ENCODE assay signal across 1 cellular context in the genomic region with DNA sequence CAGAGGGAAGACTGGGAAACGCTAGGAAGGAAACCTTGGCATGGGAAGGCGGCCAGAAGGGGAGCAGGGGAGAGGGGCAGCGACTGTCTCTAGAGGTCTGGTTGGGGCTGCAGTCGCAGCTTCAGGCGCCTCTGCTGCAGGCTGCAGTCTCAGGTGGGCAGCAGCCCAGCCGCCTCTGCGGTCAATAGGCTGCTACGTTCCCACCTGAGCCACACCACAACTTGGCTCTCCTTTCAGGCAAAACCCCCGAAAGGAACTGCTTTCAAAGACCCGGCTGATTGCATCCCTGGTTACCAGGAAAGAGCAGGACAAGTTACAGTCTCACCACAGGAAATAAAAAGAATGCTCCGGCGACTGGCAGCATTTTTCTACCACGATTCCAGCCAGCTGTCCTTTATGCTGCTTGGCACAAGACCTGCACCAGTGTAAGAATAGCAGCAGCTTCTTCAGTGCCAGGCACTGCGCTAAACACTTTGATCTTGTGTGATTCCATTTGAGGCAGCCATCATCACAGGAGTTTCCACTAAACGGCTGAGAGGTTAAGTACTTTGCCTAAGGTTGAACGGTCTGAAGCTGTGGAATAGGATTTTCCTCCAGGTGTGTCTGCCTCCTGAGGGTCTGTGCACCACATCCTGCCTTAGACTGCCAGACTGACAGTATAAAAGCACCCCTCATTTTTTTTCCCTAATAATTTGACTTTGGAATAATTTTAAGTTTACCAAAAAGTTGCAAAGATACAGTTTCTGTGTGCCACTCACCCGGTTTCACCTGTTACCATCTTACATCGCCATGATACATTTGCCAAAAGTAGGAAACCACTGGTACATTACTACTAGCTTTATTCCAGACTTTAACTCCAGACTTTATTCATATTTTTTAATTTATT.
TF ChIP-seq lines count a peak whose summit lies in the region.

No MANE protein-coding gene starts in this region.

TF ChIP-seq in H1, 55 proteins besides CTCF, POLR2A, EP300 and RAD21:
- TF ChIP-seq, protein P1, sequence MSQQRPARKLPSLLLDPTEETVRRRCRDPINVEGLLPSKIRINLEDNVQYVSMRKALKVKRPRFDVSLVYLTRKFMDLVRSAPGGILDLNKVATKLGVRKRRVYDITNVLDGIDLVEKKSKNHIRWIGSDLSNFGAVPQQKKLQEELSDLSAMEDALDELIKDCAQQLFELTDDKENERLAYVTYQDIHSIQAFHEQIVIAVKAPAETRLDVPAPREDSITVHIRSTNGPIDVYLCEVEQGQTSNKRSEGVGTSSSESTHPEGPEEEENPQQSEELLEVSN (IDR thresholded peaks at IDR 0.05), result no peak
- TF ChIP-seq TBP (IDR thresholded peaks at IDR 0.05; ENCODE audit: low read depth, low read length), result 0 out of 2 replicates have a peak, but pooled peaks have one; percentile 26
